22 cellular contexts compared by ENCODE assay signal in the genomic region with DNA sequence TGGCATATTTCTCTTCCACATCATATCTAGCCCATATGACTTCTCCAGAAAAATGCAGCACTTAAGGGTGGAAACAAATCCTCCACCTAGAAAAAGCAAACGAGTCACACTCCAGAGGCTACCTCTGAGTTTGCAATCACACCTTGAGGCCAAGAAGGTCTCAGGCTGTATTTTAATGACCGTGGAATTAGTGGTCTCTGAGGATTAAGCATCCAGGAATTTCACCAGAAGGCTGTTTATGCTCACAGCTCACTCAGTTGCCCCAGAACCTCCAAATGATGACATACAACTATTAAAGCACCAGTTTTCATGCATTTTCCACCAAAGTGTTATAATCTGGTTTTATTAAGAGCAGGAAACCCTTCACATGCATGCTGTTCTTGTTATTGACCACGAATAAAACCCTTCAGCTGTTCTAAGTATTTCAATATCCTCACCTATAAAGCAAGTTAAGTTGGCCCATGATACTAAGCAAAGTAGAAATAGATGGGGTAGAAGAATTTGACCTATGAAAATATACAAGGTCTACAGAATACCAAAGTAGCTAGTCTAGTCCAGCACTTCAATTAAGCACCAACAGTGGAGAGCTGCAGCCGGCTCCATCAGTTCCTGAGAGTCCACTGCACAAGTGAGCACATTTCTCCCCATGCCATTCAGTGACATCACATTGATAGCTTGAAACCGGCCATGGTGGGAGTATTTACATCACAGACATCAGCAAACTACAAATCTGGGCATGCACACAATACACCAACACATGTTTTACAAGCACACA.
DNase-seq lines count a peak whose midpoint lies in the region; ATAC-seq and TF ChIP-seq lines count a peak whose summit lies in the region.
"Had no signal": no experiment of that assay in that cellular context is flagged by ENCODE, and none has a peak within 500 bp of the region (broad histone marks: within the 10 kb centered on the region; RNA-seq: fewer than 3 reads in every experiment).

No MANE protein-coding gene starts in this region.

- no peak overlapping the region for H3K4me3 Mint-ChIP-seq in stimulated activated naive CD8-positive, alpha-beta T cell treated with anti-CD3 and anti-CD28 coated beads, Interleukin-15, Interleukin-2, amounts not matched to agents 100 ng/mL and 50 ng/mL, for 24 hours
- H3K4me3 Mint-ChIP-seq in stimulated activated naive CD8-positive, alpha-beta T cell treated with anti-CD3 and anti-CD28 coated beads, Interleukin-15, amount 100 ng/mL, for 72 hours: no peak overlapping the region
- H3K4me3 Mint-ChIP-seq: activated B cell treated with CpG ODN at 0.5 μM for 24 hours; stimulated activated effector memory CD8-positive, alpha-beta T cell treated with anti-CD3 and anti-CD28 coated beads, Interleukin-12 subunit alpha, Interleukin-12 subunit beta, amount 100 ng/mL, for 72 hours had no signal

- H3K27ac ChIP-seq in RWPE2 (ENCODE audit: poor library complexity, severe bottlenecking): no peak overlapping the region
- H3K27ac ChIP-seq: right atrium auricular region, SJCRH30, transverse colon had no signal

- H3K27ac Mint-ChIP-seq in stimulated activated naive CD8-positive, alpha-beta T cell treated with anti-CD3 and anti-CD28 coated beads, Interleukin-15, Interleukin-2, amounts not matched to agents 100 ng/mL and 50 ng/mL, for 24 hours: peak overlapping the region; percentile 39
- H3K27ac Mint-ChIP-seq in stimulated activated naive CD8-positive, alpha-beta T cell treated with anti-CD3 and anti-CD28 coated beads, Interleukin-15, amount 100 ng/mL, for 72 hours: no peak overlapping the region
- H3K27ac Mint-ChIP-seq: activated B cell treated with CpG ODN at 0.5 μM for 24 hours; stimulated activated effector memory CD8-positive, alpha-beta T cell treated with anti-CD3 and anti-CD28 coated beads, Interleukin-12 subunit alpha, Interleukin-12 subunit beta, amount 100 ng/mL, for 72 hours had no signal

- no peaks in the 10 kb centered on the region for H3K27me3 ChIP-seq in RWPE2 (ENCODE audit: insufficient read depth, poor library complexity, severe bottlenecking)
- H3K27me3 ChIP-seq: right atrium auricular region, SJCRH30, transverse colon had no signal

- no peaks in the 10 kb centered on the region for H3K9me3 ChIP-seq in RWPE2 (ENCODE audit: severe bottlenecking)
- H3K9me3 ChIP-seq: right atrium auricular region, SJCRH30, transverse colon had no signal

- DNase-seq in stimulated activated naive CD8-positive, alpha-beta T cell treated with anti-CD3 and anti-CD28 coated beads, Interleukin-15, amount 100 ng/mL, for 72 hours: no peak
- DNase-seq in RWPE2 (ENCODE audit: low spot score) (no peak), foreskin fibroblast (peak; percentile 77 to 80), OCI-M2 (lab: John Stamatoyannopoulos, UW; ENCODE audit: unreplicated experiment) (no peak), OCI-M1 (lab: John Stamatoyannopoulos, UW) (no peak)
- DNase-seq: ACHN; activated B cell treated with CpG ODN at 0.5 μM for 24 hours; amniotic stem cell; foreskin melanocyte; GF-D8; left colon; midbrain; NCI-H1436; NCI-H69; SJCRH30; stimulated activated CD4-positive, alpha-beta T cell treated with anti-CD3 and anti-CD28 coated beads, Interleukin-15, amount 100 ng/mL, for 24 hours; transverse colon had no signal

- peaks cover 64% of the 10 kb centered on the region for H3K4me1 Mint-ChIP-seq in stimulated activated naive CD8-positive, alpha-beta T cell treated with anti-CD3 and anti-CD28 coated beads, Interleukin-15, Interleukin-2, amounts not matched to agents 100 ng/mL and 50 ng/mL, for 24 hours (ENCODE audit: low read depth)
- peaks cover 60% of the 10 kb centered on the region for H3K4me1 Mint-ChIP-seq in stimulated activated naive CD8-positive, alpha-beta T cell treated with anti-CD3 and anti-CD28 coated beads, Interleukin-15, amount 100 ng/mL, for 72 hours

- H3K9me3 Mint-ChIP-seq in stimulated activated naive CD8-positive, alpha-beta T cell treated with anti-CD3 and anti-CD28 coated beads, Interleukin-15, Interleukin-2, amounts not matched to agents 100 ng/mL and 50 ng/mL, for 24 hours: no peaks in the 10 kb centered on the region
- no peaks in the 10 kb centered on the region for H3K9me3 Mint-ChIP-seq in stimulated activated naive CD8-positive, alpha-beta T cell treated with anti-CD3 and anti-CD28 coated beads, Interleukin-15, amount 100 ng/mL, for 72 hours
- H3K9me3 Mint-ChIP-seq: activated B cell treated with CpG ODN at 0.5 μM for 24 hours; stimulated activated effector memory CD8-positive, alpha-beta T cell treated with anti-CD3 and anti-CD28 coated beads, Interleukin-12 subunit alpha, Interleukin-12 subunit beta, amount 100 ng/mL, for 72 hours had no signal

- H3K36me3 Mint-ChIP-seq in stimulated activated naive CD8-positive, alpha-beta T cell treated with anti-CD3 and anti-CD28 coated beads, Interleukin-15, Interleukin-2, amounts not matched to agents 100 ng/mL and 50 ng/mL, for 24 hours (ENCODE audit: low read depth): no peaks in the 10 kb centered on the region

- H3K4me1 ChIP-seq in RWPE2 (ENCODE audit: insufficient read depth, poor library complexity, severe bottlenecking): no peaks in the 10 kb centered on the region
- H3K4me1 ChIP-seq: right atrium auricular region, SJCRH30, transverse colon had no signal

- no peak for TF ChIP-seq CTCF in RWPE2 (IDR thresholded peaks at IDR 0.05; ENCODE audit: poor library complexity, severe bottlenecking)
- no peak for TF ChIP-seq CTCF in foreskin fibroblast (IDR thresholded peaks at IDR 0.05; ENCODE audit: low read depth, low read length)

- no peak overlapping the region for H3K4me3 ChIP-seq in RWPE2 (ENCODE audit: severe bottlenecking)
- no peak overlapping the region for H3K4me3 ChIP-seq in foreskin fibroblast (ENCODE audit: low read depth in 1 of 2, low read length in 2 of 2)
- H3K4me3 ChIP-seq: right atrium auricular region, SJCRH30, transverse colon had no signal

- H3K36me3 ChIP-seq in RWPE2 (ENCODE audit: low read depth): no peaks in the 10 kb centered on the region
- H3K36me3 ChIP-seq: right atrium auricular region, SJCRH30, transverse colon had no signal

- ATAC-seq in stimulated activated naive CD8-positive, alpha-beta T cell treated with anti-CD3 and anti-CD28 coated beads, Interleukin-15, amount 100 ng/mL, for 72 hours: no peak
- ATAC-seq in RWPE2 (ENCODE audit: low read depth) (peak; percentile 23; the same call in 1 of the 3 replicates), HG02763 (IDR thresholded peaks at IDR 0.05; ENCODE audit: unreplicated experiment) (no peak), HG02642 (IDR thresholded peaks at IDR 0.05; ENCODE audit: poor library complexity, unreplicated experiment) (no peak)
- ATAC-seq: left colon; stimulated activated effector memory CD8-positive, alpha-beta T cell treated with anti-CD3 and anti-CD28 coated beads, Interleukin-12 subunit alpha, Interleukin-12 subunit beta, amount 100 ng/mL, for 72 hours had no signal

- H3K27me3 Mint-ChIP-seq in stimulated activated naive CD8-positive, alpha-beta T cell treated with anti-CD3 and anti-CD28 coated beads, Interleukin-15, Interleukin-2, amounts not matched to agents 100 ng/mL and 50 ng/mL, for 24 hours: peaks cover 9% of the 10 kb centered on the region
- peaks cover 19% of the 10 kb centered on the region for H3K27me3 Mint-ChIP-seq in stimulated activated naive CD8-positive, alpha-beta T cell treated with anti-CD3 and anti-CD28 coated beads, Interleukin-15, amount 100 ng/mL, for 72 hours
- H3K27me3 Mint-ChIP-seq: activated B cell treated with CpG ODN at 0.5 μM for 24 hours had no signal

Comparison
In these comparisons a context has a peak if more than half of its experiments do, and no peak if none do; other contexts are left out.
1. DNase-seq: peak in foreskin fibroblast (2 of 2); none in stimulated activated naive CD8-positive, alpha-beta T cell treated with anti-CD3 and anti-CD28 coated beads, Interleukin-15, amount 100 ng/mL, for 72 hours (0 of 2), RWPE2 (single experiment), OCI-M2 (single experiment) and OCI-M1 (single experiment).